Comparison of ENCODE assay signal across 8 cellular contexts in the genomic region with DNA sequence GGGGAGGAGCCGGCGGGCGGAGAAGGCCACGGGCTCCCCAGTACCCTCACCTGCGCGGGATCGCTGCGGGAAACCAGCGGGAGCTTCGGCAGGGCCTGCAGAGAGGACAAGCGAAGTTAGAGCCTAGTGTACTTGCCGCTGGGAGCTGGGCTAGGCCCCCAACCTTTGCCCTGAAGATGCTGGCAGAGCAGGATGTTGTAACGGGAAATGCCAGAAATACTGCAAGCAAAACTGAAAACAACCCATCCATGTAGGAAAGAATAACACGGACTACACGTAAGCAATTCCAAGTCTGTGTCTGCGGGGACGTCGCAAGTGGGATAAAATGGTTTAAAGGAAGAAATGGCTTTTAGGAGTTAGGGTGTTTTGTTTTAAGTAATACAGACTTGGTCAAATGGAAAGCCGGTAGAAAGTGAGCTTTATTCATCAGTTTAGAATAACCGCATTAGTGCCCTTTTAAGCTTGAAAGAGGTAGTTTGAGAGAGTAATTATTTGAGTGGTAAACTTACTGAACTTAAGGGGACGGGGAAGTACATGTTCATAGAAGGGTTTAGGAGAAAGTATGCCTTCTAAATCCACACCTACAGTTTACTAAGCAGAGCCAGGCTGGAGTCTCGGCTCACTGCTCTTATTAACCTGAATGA.
A peak's percentile ranks its signal among the peaks of the same experiment; 100 is the strongest.
DNase-seq lines count a peak whose midpoint lies in the region; ATAC-seq and TF ChIP-seq lines count a peak whose summit lies in the region.
"Not testable (repeated sequence)": the region's sequence is repeated elsewhere in the genome, so short reads cannot be mapped to it uniquely, and the experiment has no call there.

No MANE protein-coding gene starts in this region.

- H3K27ac Mint-ChIP-seq in T-cell = peak overlapping the region; percentile 86 to 94

- H3K27me3 ChIP-seq in esophagus muscularis mucosa; right lobe of liver; rectal smooth muscle tissue (ENCODE audit: control insufficient read depth, insufficient read depth, low read length); aorta (ENCODE audit: control insufficient read depth in 1 of 2, insufficient read depth in 2 of 2, low read length in 1 of 2): not testable (repeated sequence)

- not testable (repeated sequence) for TF ChIP-seq CTCF in esophagus muscularis mucosa (IDR thresholded peaks at IDR 0.05); right lobe of liver (IDR thresholded peaks at IDR 0.05)

- H3K27me3 Mint-ChIP-seq in T-cell = not testable (repeated sequence)

- not testable (repeated sequence) for H3K9ac ChIP-seq in rectal smooth muscle tissue (ENCODE audit: low read length)

- H3K27ac ChIP-seq in angular gyrus (ENCODE audit: low read depth, low read length) = peak overlapping the region; percentile 10
- H3K27ac ChIP-seq in esophagus muscularis mucosa (replicated peaks in 1 of 4) = peak overlapping the region; percentile 91 to 95 (median 94)
- peak overlapping the region; percentile 85 to 86 (median 85) for H3K27ac ChIP-seq in right lobe of liver
- peak overlapping the region; percentile 79 for H3K27ac ChIP-seq in rectal smooth muscle tissue (ENCODE audit: low read depth, low read length)
- peak overlapping the region in 1 of 2 donors; percentile 96 for H3K27ac ChIP-seq in aorta (ENCODE audit: low read depth in 1 of 2, low read length in 2 of 2)

- intact Hi-C loops in esophagus muscularis mucosa (cut with DNase I); right lobe of liver (cut with DNase I); aorta (cut with DNase I): not testable (repeated sequence)

- WGBS in esophagus muscularis mucosa = 2% methylated on average over 9 of the region's 22 CpGs
- 0% methylated on average over 10 of the region's 22 CpGs for WGBS in right lobe of liver (ENCODE audit: insufficient coverage, low coverage, low lambda C conversion rate, missing lambda C conversion rate)
- WGBS in aorta, 2 donors = 0% methylated on average over 12 to 17 of the region's 22 CpGs

- not testable (repeated sequence) for H3K9me3 ChIP-seq in esophagus muscularis mucosa; right lobe of liver; aorta (ENCODE audit: control insufficient read depth, low read length)

- POLR2A ChIA-PET in T-cell (lab: Charles Lee) = not testable (repeated sequence)

- DNase-seq in M059J (ENCODE audit: low read depth) (peak; percentile 62), T-cell (peak in 15 of 34 experiments; percentile 0 to 32 (median 5)), right lobe of liver (peak; percentile 37 to 68 (median 60))
- DNase-seq in esophagus muscularis mucosa (ENCODE audit: extremely low spot score); aorta: not testable (repeated sequence)

- H3K9me3 Mint-ChIP-seq in T-cell = not testable (repeated sequence)

- H3K36me3 ChIP-seq in esophagus muscularis mucosa; right lobe of liver; rectal smooth muscle tissue (ENCODE audit: control insufficient read depth, insufficient read depth, low read length); aorta (ENCODE audit: control insufficient read depth in 1 of 2, insufficient read depth in 2 of 2, low read length in 1 of 2): not testable (repeated sequence)

- not testable (repeated sequence) for H3K36me3 Mint-ChIP-seq in T-cell

- peaks cover 15 to 18% (median 18%) of the 10 kb centered on the region in 3 donors for H3K4me1 Mint-ChIP-seq in T-cell

- not testable (repeated sequence) for TF ChIP-seq POLR2A in esophagus muscularis mucosa (IDR thresholded peaks at IDR 0.05; ENCODE audit: low read depth)
- peak; percentile 64 for TF ChIP-seq POLR2A in right lobe of liver (IDR thresholded peaks at IDR 0.05)

- peak in 2 of 4 experiments; percentile 23 to 31 for ATAC-seq in T-cell (replicated peaks in 1 of 4)
- ATAC-seq in right lobe of liver = peak in 3 of 4 donors; percentile 3 to 25 (median 10)
- ATAC-seq in aorta (ENCODE audit: low FRiP score) = not testable (repeated sequence)

- peaks cover 0 to 12% (median 2%) of the 10 kb centered on the region in 4 donors for H3K4me1 ChIP-seq in esophagus muscularis mucosa
- H3K4me1 ChIP-seq in right lobe of liver; rectal smooth muscle tissue (ENCODE audit: control insufficient read depth, insufficient read depth, low read length); aorta (ENCODE audit: control insufficient read depth in 1 of 2, insufficient read depth in 2 of 2, low read length in 2 of 2): not testable (repeated sequence)

- peak overlapping the region; percentile 73 to 87 (median 83) for H3K4me3 Mint-ChIP-seq in T-cell

- CTCF ChIA-PET in T-cell (lab: Charles Lee) = not testable (repeated sequence)

- TF ChIP-seq EP300 in esophagus muscularis mucosa (IDR thresholded peaks at IDR 0.05) = not testable (repeated sequence)

- peak overlapping the region; percentile 55 for H3K4me3 ChIP-seq in GM08714 (ENCODE audit: low read length)
- H3K4me3 ChIP-seq in esophagus muscularis mucosa = peak overlapping the region; percentile 62 to 86 (median 70)
- peak overlapping the region; percentile 24 to 54 (median 47) for H3K4me3 ChIP-seq in right lobe of liver
- peak overlapping the region; percentile 37 for H3K4me3 ChIP-seq in rectal smooth muscle tissue (ENCODE audit: low read length)
- peak overlapping the region; percentile 70 to 89 for H3K4me3 ChIP-seq in aorta (ENCODE audit: low read length in 2 of 2)
